8 cellular contexts compared by ENCODE assay signal in genomic region chr1:211327341-211327921, GRCh38. TPM values are rescaled to one million over a fixed set of nuclear protein-coding genes. Genes with fewer than 3 reads are reported as not detected.
DNase-seq lines count a peak whose midpoint lies in the region; ATAC-seq and TF ChIP-seq lines count a peak whose summit lies in the region.

No MANE protein-coding gene starts in this region.

- H3K9me3 ChIP-seq in ES-I3 (ENCODE audit: control insufficient read depth, insufficient read depth, low read length) (no peaks in the 10 kb centered on the region), heart left ventricle (no peaks in the 10 kb centered on the region)

- H3K27ac Mint-ChIP-seq in IgD-negative memory B cell = peak overlapping the region; percentile 86 to 99 (median 98)
- peak overlapping the region; percentile 84 for H3K27ac Mint-ChIP-seq in activated T-helper 17 cell treated with anti-CD3 and anti-CD28 coated beads, Interleukin-2, amount 50 U/mL, for 72 hours

- no peaks in the 10 kb centered on the region for H3K27me3 ChIP-seq in heart left ventricle

- DNase-seq in heart left ventricle (peak in 2 of 5 donors; percentile 25), renal cortical epithelial cell (ENCODE audit: low read depth) (peak; percentile 52), NCI-H1436 treated with DMSO at 0.1 percent for 48 hours (lab: John Stamatoyannopoulos, UW) (no peak), NCI-H2171 treated with DMSO at 0.1 percent for 48 hours (lab: John Stamatoyannopoulos, UW) (no peak)

- peaks cover 0 to 2% (median 0%) of the 10 kb centered on the region in 3 donors for H3K9me3 Mint-ChIP-seq in IgD-negative memory B cell
- H3K9me3 Mint-ChIP-seq in activated T-helper 17 cell treated with anti-CD3 and anti-CD28 coated beads, Interleukin-2, amount 50 U/mL, for 72 hours = no peaks in the 10 kb centered on the region

- intact Hi-C loops in heart left ventricle (cut with DNase I) = loop anchor here (5.0 to 10.0 kb wide), 6 partner anchors 55 to 327 kb away; no protein-coding TSS in a partner anchor

- H3K36me3 ChIP-seq in ES-I3 (ENCODE audit: insufficient read depth, low read length) (no peaks in the 10 kb centered on the region), heart left ventricle (no peaks in the 10 kb centered on the region)

- H3K4me1 Mint-ChIP-seq in IgD-negative memory B cell = peaks cover 50 to 61% (median 56%) of the 10 kb centered on the region in 3 donors
- H3K4me1 Mint-ChIP-seq in activated T-helper 17 cell treated with anti-CD3 and anti-CD28 coated beads, Interleukin-2, amount 50 U/mL, for 72 hours = peaks cover 55% of the 10 kb centered on the region

- TF ChIP-seq CTCF in heart left ventricle (IDR thresholded peaks at IDR 0.05) = no peak

- 22 to 28% (median 25%) methylated on average over 16 of the region's 16 CpGs for WGBS in heart left ventricle, 4 donors

- no peak for TF ChIP-seq POLR2A in heart left ventricle (IDR thresholded peaks at IDR 0.05)

- peak overlapping the region; percentile 87 to 98 (median 96) for H3K4me3 Mint-ChIP-seq in IgD-negative memory B cell
- H3K4me3 Mint-ChIP-seq in activated T-helper 17 cell treated with anti-CD3 and anti-CD28 coated beads, Interleukin-2, amount 50 U/mL, for 72 hours = peak overlapping the region; percentile 92

- peaks cover 4% of the 10 kb centered on the region for H3K36me3 Mint-ChIP-seq in IgD-negative memory B cell
- peaks cover 37% of the 10 kb centered on the region for H3K36me3 Mint-ChIP-seq in activated T-helper 17 cell treated with anti-CD3 and anti-CD28 coated beads, Interleukin-2, amount 50 U/mL, for 72 hours (ENCODE audit: low read depth)

- no peaks in the 10 kb centered on the region for H3K27me3 Mint-ChIP-seq in IgD-negative memory B cell
- H3K27me3 Mint-ChIP-seq in activated T-helper 17 cell treated with anti-CD3 and anti-CD28 coated beads, Interleukin-2, amount 50 U/mL, for 72 hours = no peaks in the 10 kb centered on the region

- ATAC-seq in GM19463 (IDR thresholded peaks at IDR 0.05; ENCODE audit: unreplicated experiment) = peak; percentile 26
- peak; percentile 30 for ATAC-seq in activated T-helper 17 cell treated with anti-CD3 and anti-CD28 coated beads, Interleukin-2, amount 50 U/mL, for 72 hours (replicated peaks)
- peak; percentile 4 to 41 (median 26) for ATAC-seq in heart left ventricle

- H3K4me3 ChIP-seq in heart left ventricle = peak overlapping the region; percentile 65 to 93 (median 74)

- H3K9ac ChIP-seq in ES-I3 (ENCODE audit: low read depth, low read length) = peak overlapping the region; percentile 52

- H3K27ac ChIP-seq in heart left ventricle = peak overlapping the region; percentile 14 to 86 (median 69)

- peaks cover 20% of the 10 kb centered on the region for H3K4me1 ChIP-seq in ES-I3 (ENCODE audit: insufficient read depth, low read length)
- H3K4me1 ChIP-seq in heart left ventricle = peaks cover 0 to 59% (median 15%) of the 10 kb centered on the region in 12 donors

RNA-seq across cellular contexts. Expression of gene TRAF5, which starts 0.8 kb away (rescaled TPM):
- 78.6 TPM for polyA plus RNA-seq in IgD-negative memory B cell
- total RNA-seq in activated T-helper 17 cell treated with anti-CD3 and anti-CD28 coated beads, Interleukin-2, amount 50 U/mL, for 72 hours = 10 to 100 TPM; 50.7 to 54.8 TPM
- total RNA-seq in heart left ventricle = 1 to 10 TPM; 1.6 to 8.8 (median 2.5) TPM
- 1 to 10 TPM; 1.3 to 2.1 TPM for polyA plus RNA-seq in heart left ventricle
- total RNA-seq in renal cortical epithelial cell = 9.0 and 19.4 TPM in 2 replicates
